Comparison of ENCODE assay signal across 8 cellular contexts in genomic region chr11:118488480-118489109, GRCh38.
DNase-seq lines count a peak whose midpoint lies in the region; ATAC-seq and FAIRE-seq lines count a peak whose summit lies in the region.

No MANE protein-coding gene starts in this region.

- peak; percentile 97 for FAIRE-seq in A204.1 (lab: Jason Lieb, UNC)

- DNase-seq in GM19240 (ENCODE audit: insufficient read length, low spot score) (peak; percentile 61), NCI-H345 (lab: John Stamatoyannopoulos, UW) (peak; percentile 75), caudate nucleus (lab: John Stamatoyannopoulos, UW) (peak in 48 of 61 donors; percentile 3 to 69 (median 30)), kidney tubule cell (ENCODE audit: low spot score) (peak; percentile 75)
- peak; percentile 84 for DNase-seq in stimulated activated CD4-positive, alpha-beta T cell treated with anti-CD3 and anti-CD28 coated beads, Interleukin-4, amount 100 ng/mL, for 24 hours

- ATAC-seq in activated CD4-positive, CD25-positive, alpha-beta regulatory T cell treated with anti-CD3 and anti-CD28 coated beads, Interleukin-2, amount 50 U/mL, for 24 hours = peak; percentile 49 to 63
- ATAC-seq in HG02588 (IDR thresholded peaks at IDR 0.05; ENCODE audit: unreplicated experiment) = no peak

- no peak overlapping the region for H3K27ac ChIP-seq in caudate nucleus (ENCODE audit: low read depth, low read length)

Comparison
In these comparisons a context has a peak if more than half of its experiments do, and no peak if none do; other contexts are left out.
1. DNase-seq: peak in every context shown above with its lines; median percentile 84 in stimulated activated CD4-positive, alpha-beta T cell treated with anti-CD3 and anti-CD28 coated beads, Interleukin-4, amount 100 ng/mL, for 24 hours; 75 in NCI-H345; 75 in kidney tubule cell; 61 in GM19240; 30 in caudate nucleus.